Comparison of ENCODE assay signal across 8 cellular contexts in the genomic region with DNA sequence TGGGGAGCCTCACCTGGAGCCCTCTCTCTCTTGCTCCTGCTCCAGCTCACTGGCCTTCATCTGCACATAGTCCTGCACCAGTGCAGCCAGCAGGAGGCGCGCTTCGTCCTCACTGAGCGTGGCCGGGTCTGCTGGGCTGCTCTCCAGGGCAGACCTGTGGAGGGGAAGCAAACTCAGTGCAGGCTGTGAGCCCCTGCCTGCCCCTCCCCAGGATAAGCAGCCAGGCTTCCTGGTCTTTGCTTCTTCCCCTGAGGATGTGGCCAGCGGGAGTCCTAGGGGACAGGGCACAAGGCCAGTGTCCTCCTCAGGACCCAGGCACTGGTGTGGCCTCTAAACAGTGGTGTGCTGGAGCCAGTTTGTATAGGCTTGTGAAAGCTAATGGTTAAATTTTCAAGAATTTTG. TPM values are rescaled to one million over a fixed set of nuclear protein-coding genes. Genes with fewer than 3 reads are reported as not detected.
DNase-seq lines count a peak whose midpoint lies in the region; ATAC-seq and TF ChIP-seq lines count a peak whose summit lies in the region.

No MANE protein-coding gene starts in this region.

- no peaks in the 10 kb centered on the region for H3K79me2 ChIP-seq in SK-N-SH (ENCODE audit: insufficient read depth)

- H4K20me1 ChIP-seq in SK-N-SH (ENCODE audit: insufficient read depth): no peaks in the 10 kb centered on the region

- H3K9ac ChIP-seq in SK-N-SH: no peak overlapping the region

- DNase-seq in NCI-H2227 (lab: John Stamatoyannopoulos, UW; ENCODE audit: unreplicated experiment): peak; percentile 4
- no peak for DNase-seq in NCI-H2227 treated with DMSO at 0.1 percent for 48 hours (lab: John Stamatoyannopoulos, UW)
- DNase-seq in SK-N-SH: peak; percentile 68
- no peak for DNase-seq in astrocyte of the cerebellum (ENCODE audit: low read depth)
- DNase-seq in naive thymus-derived CD8-positive, alpha-beta T cell: peak in 8 of 10 donors; percentile 5 to 67 (median 26)

- no peaks in the 10 kb centered on the region for H3K36me3 ChIP-seq in SK-N-SH (replicated peaks in 1 of 2; ENCODE audit: control insufficient read depth in 1 of 2, insufficient read depth in 2 of 2, low read length in 1 of 2)

- TF ChIP-seq RAD21 in SK-N-SH (IDR thresholded peaks at IDR 0.05; ENCODE audit: low read length): peak; percentile 64

- H3K36me3 Mint-ChIP-seq in naive thymus-derived CD8-positive, alpha-beta T cell: no peaks in the 10 kb centered on the region

- POLR2A ChIA-PET in SK-N-SH (lab: Yijun Ruan, JAX): no interaction called here
- POLR2A ChIA-PET in naive thymus-derived CD8-positive, alpha-beta T cell (lab: Charles Lee): no interaction called here

- H3K4me3 Mint-ChIP-seq in naive thymus-derived CD8-positive, alpha-beta T cell: no peak overlapping the region

- H3K9me3 ChIP-seq in SK-N-SH: no peaks in the 10 kb centered on the region

- H3K27me3 ChIP-seq in SK-N-SH (ENCODE audit: insufficient read depth): peaks cover 45% of the 10 kb centered on the region

- H3K27ac Mint-ChIP-seq in naive thymus-derived CD8-positive, alpha-beta T cell: no peak overlapping the region

- peaks cover 0 to 23% of the 10 kb centered on the region in 2 experiments; a peak in 1 of 4 replicates for H3K4me1 ChIP-seq in SK-N-SH (ENCODE audit: control insufficient read depth in 1 of 2, insufficient read depth in 2 of 2, low read depth in 1 of 2, low read length in 1 of 2)

- TF ChIP-seq CTCF in SK-N-SH (IDR thresholded peaks at IDR 0.05): peak; percentile 58
- TF ChIP-seq CTCF in astrocyte of the cerebellum (IDR thresholded peaks at IDR 0.05; ENCODE audit: low read depth, low read length, missing control alignments): peak; percentile 51

- WGBS in SK-N-SH (ENCODE audit: low lambda C conversion rate): 29% methylated on average over 3 of the region's 6 CpGs

- H3K4me3 ChIP-seq in SK-N-SH (ENCODE audit: low read depth in 2 of 2, low read length in 1 of 2) (no peak overlapping the region; a peak in 1 of 4 replicates), astrocyte of the cerebellum (ENCODE audit: low read depth, low read length) (no peak overlapping the region)

- TF ChIP-seq EP300 in SK-N-SH (IDR thresholded peaks at IDR 0.05; ENCODE audit: borderline replicate concordance in 1 of 2, low read depth in 1 of 2, low read length in 1 of 2): no peak

- CTCF ChIA-PET in SK-N-SH (lab: Yijun Ruan, JAX): interaction anchor here (0.6 to 4.2 kb wide), 19 partner anchors 11 to 936 kb away, joined by 3 to 58 read pairs (median 4); a partner anchor contains a TSS

- in situ Hi-C loops in astrocyte of the cerebellum (cut with HindIII; ENCODE audit: low sequenced_read_pairs): no loop called here

- peaks cover 18 to 32% (median 26%) of the 10 kb centered on the region in 4 donors for H3K4me1 Mint-ChIP-seq in naive thymus-derived CD8-positive, alpha-beta T cell

- H3K9me2 ChIP-seq in SK-N-SH: no peaks in the 10 kb centered on the region

- peaks cover 0 to 2% (median 0%) of the 10 kb centered on the region in 9 donors for H3K9me3 Mint-ChIP-seq in naive thymus-derived CD8-positive, alpha-beta T cell

- H3K4me2 ChIP-seq in SK-N-SH: no peak overlapping the region

- H3K27ac ChIP-seq in SK-N-SH (ENCODE audit: low read depth in 2 of 2, low read length in 1 of 2): no peak overlapping the region

- no peaks in the 10 kb centered on the region for H3F3A ChIP-seq in SK-N-SH (replicated peaks; ENCODE audit: insufficient read depth)

- ATAC-seq in HG03060 (IDR thresholded peaks at IDR 0.05; ENCODE audit: low read depth, unreplicated experiment) (peak; percentile 50), HG03097 (IDR thresholded peaks at IDR 0.05; ENCODE audit: low FRiP score, unreplicated experiment) (no peak), GM18907 (IDR thresholded peaks at IDR 0.05; ENCODE audit: unreplicated experiment) (no peak)
- ATAC-seq in naive thymus-derived CD8-positive, alpha-beta T cell: no peak

- H2AFZ ChIP-seq in SK-N-SH (ENCODE audit: low read depth): no peak overlapping the region

- H3K27me3 Mint-ChIP-seq in naive thymus-derived CD8-positive, alpha-beta T cell: peaks cover 32 to 69% (median 64%) of the 10 kb centered on the region in 5 donors

TF ChIP-seq in SK-N-SH, 30 proteins besides CTCF, POLR2A, EP300 and RAD21:
- peak; percentile 55 for TF ChIP-seq SMC3 (IDR thresholded peaks at IDR 0.05; ENCODE audit: low read depth, low read length)
- TF ChIP-seq, protein P1, sequence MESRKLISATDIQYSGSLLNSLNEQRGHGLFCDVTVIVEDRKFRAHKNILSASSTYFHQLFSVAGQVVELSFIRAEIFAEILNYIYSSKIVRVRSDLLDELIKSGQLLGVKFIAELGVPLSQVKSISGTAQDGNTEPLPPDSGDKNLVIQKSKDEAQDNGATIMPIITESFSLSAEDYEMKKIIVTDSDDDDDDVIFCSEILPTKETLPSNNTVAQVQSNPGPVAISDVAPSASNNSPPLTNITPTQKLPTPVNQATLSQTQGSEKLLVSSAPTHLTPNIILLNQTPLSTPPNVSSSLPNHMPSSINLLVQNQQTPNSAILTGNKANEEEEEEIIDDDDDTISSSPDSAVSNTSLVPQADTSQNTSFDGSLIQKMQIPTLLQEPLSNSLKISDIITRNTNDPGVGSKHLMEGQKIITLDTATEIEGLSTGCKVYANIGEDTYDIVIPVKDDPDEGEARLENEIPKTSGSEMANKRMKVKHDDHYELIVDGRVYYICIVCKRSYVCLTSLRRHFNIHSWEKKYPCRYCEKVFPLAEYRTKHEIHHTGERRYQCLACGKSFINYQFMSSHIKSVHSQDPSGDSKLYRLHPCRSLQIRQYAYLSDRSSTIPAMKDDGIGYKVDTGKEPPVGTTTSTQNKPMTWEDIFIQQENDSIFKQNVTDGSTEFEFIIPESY (IDR thresholded peaks at IDR 0.05; ENCODE audit: borderline replicate concordance, low read depth): no peak

RNA-seq across cellular contexts. Expression of a gene that starts 2.2 kb away (rescaled TPM):
- polyA plus RNA-seq in SK-N-SH (2012; rRNA removed): not detected in 2 replicates
- polyA plus RNA-seq in SK-N-SH (2012; cell fraction: cytosol; rRNA removed): not detected in 2 replicates
- 0.02 TPM in 1 of 2 replicates, not detected in the other for polyA plus RNA-seq in SK-N-SH (2012; cell fraction: nucleus; rRNA removed)
- not detected for total RNA-seq in naive thymus-derived CD8-positive, alpha-beta T cell
- not detected for polyA plus RNA-seq in naive thymus-derived CD8-positive, alpha-beta T cell

Comparison
In these comparisons a context has a peak if more than half of its experiments do, and no peak if none do; other contexts are left out.
1. DNase-seq: peak in NCI-H2227 (single experiment), SK-N-SH (single experiment) and naive thymus-derived CD8-positive, alpha-beta T cell (8 of 10); none in NCI-H2227 treated with DMSO at 0.1 percent for 48 hours (single experiment) and astrocyte of the cerebellum (single experiment).